1 cellular context compared by ENCODE assay signal in the genomic region with DNA sequence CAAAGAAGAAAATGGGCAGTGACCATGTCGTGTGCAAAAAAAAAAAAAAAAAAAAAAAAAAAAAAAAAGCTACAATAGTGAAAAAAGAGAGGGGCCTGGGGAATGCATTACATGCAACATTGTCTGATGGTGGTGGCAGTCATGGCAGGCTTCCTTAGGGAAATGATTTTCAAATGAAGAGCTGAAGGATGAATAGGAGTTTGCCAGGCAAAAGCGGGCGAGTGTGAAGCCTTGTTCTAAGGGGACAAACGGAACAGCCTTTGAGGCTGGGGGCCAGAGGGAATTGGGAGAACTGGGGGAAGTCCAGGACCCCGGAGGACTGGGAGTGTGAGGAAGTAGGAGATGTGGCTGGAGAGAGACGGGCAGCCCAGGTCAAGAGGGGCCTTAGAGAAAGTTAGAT.
TF ChIP-seq lines count a peak whose summit lies in the region.

No MANE protein-coding gene starts in this region.

TF ChIP-seq in endothelial cell of umbilical vein, 7 proteins besides CTCF, POLR2A, EP300 and RAD21 (continued from another document):
- TF ChIP-seq GATA2 (IDR thresholded peaks at IDR 0.05; ENCODE audit: insufficient read depth, insufficient read length, low read depth, low read length), result no peak
- TF ChIP-seq JUN (IDR thresholded peaks at IDR 0.05; ENCODE audit: borderline replicate concordance, insufficient read depth, insufficient read length, low read depth), result no peak
- no peak for TF ChIP-seq FOS (IDR thresholded peaks at IDR 0.05; ENCODE audit: borderline replicate concordance, insufficient read depth, low read length)
- no peak for TF ChIP-seq EZH2 (IDR thresholded peaks at IDR 0.05; ENCODE audit: borderline replicate concordance, low read depth, low read length, severe bottlenecking)
- TF ChIP-seq, protein P1, sequence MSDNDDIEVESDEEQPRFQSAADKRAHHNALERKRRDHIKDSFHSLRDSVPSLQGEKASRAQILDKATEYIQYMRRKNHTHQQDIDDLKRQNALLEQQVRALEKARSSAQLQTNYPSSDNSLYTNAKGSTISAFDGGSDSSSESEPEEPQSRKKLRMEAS (IDR thresholded peaks at IDR 0.05; ENCODE audit: insufficient read depth, insufficient read length), result no peak
